1 cellular context compared by ENCODE assay signal in genomic region chr2:37231251-37232130, GRCh38.
TF ChIP-seq lines count a peak whose summit lies in the region.

Gene CEBPZ, minus strand, starts transcription at chr2:37231596. Its CDS starts 29 bp downstream, at chr2:37231567.
Gene NDUFAF7, plus strand, starts transcription at chr2:37231658. Its CDS starts 48 bp downstream, at chr2:37231706.

TF ChIP-seq in K562, 482 proteins besides CTCF, POLR2A, EP300 and RAD21 (continued from another document):
- TF ChIP-seq ZMIZ1 (IDR thresholded peaks at IDR 0.05; ENCODE audit: low read depth in 2 of 2, low read length in 2 of 2) (peak in 1 of 2 experiments; percentile 44; a peak in 2 of 4 replicates), ZNF134 (CRISPR knock-in tag; conservative IDR thresholded peaks at IDR 0.05) (no peak), ELF2 (CRISPR knock-in tag; IDR thresholded peaks at IDR 0.05) (peak; percentile 68; the same call in 1 of the 2 replicates), PHF20 (IDR thresholded peaks at IDR 0.05; ENCODE audit: partially characterized antibody) (peak; percentile 91), POLR2B (IDR thresholded peaks at IDR 0.05; ENCODE audit: low read depth, partially characterized antibody) (peak; percentile 93), SRF (CRISPR knock-in tag; IDR thresholded peaks at IDR 0.05) (0 out of 4 replicates have a peak, but pooled peaks of 1 of the 2 experiments have one; percentile 12), KLF13 (tag; IDR thresholded peaks at IDR 0.05; ENCODE audit: borderline replicate concordance, low read depth) (no peak), EWSR1 (IDR thresholded peaks at IDR 0.05; ENCODE audit: borderline replicate concordance, low read depth, partially characterized antibody) (no peak), ID3 (CRISPR knock-in tag; IDR thresholded peaks at IDR 0.05) (no peak), ID3 (tag; IDR thresholded peaks at IDR 0.05) (peak; percentile 14; the same call in 1 of the 2 replicates), ZNF561 (CRISPR knock-in tag; conservative IDR thresholded peaks at IDR 0.05) (no peak), ZNF76 (CRISPR knock-in tag; IDR thresholded peaks at IDR 0.05; ENCODE audit: borderline replicate concordance) (0 out of 2 replicates have a peak, but pooled peaks have one; percentile 25), CREB3L1 (IDR thresholded peaks at IDR 0.05; ENCODE audit: borderline replicate concordance, low read depth) (no peak), SIN3A (IDR thresholded peaks at IDR 0.05; ENCODE audit: borderline replicate concordance in 2 of 2, control insufficient read depth in 1 of 2, low read depth in 2 of 2, low read length in 2 of 2) (peak; percentile 82 to 90), TBP (optimal IDR thresholded peaks at IDR 0.05; ENCODE audit: low read depth, low read length) (peak; percentile 87), POLR2H (tag; IDR thresholded peaks at IDR 0.05; ENCODE audit: low read depth) (peak; percentile 79), ZNF511 (CRISPR knock-in tag; IDR thresholded peaks at IDR 0.05) (peak; percentile 23; the same call in 1 of the 2 replicates), FIP1L1 (IDR thresholded peaks at IDR 0.05; ENCODE audit: low read depth, low read length, poor library complexity, severe bottlenecking) (peak; percentile 49), ESRRA (IDR thresholded peaks at IDR 0.05; ENCODE audit: borderline replicate concordance, low read depth) (peak; percentile 37), EHMT2 (IDR thresholded peaks at IDR 0.05) (peak; percentile 67; the same call in 1 of the 2 replicates), ZNF395 (CRISPR knock-in tag; IDR thresholded peaks at IDR 0.05) (0 out of 2 replicates have a peak, but pooled peaks have one; percentile 45), ZBTB43 (CRISPR knock-in tag; IDR thresholded peaks at IDR 0.05) (0 out of 2 replicates have a peak, but pooled peaks have one; percentile 45), HDAC3 (IDR thresholded peaks at IDR 0.05; ENCODE audit: borderline replicate concordance, partially characterized antibody) (no peak), RUNX1 (IDR thresholded peaks at IDR 0.05; ENCODE audit: low read depth) (0 out of 2 replicates have a peak, but pooled peaks have one; percentile 41), CXXC5 (CRISPR knock-in tag; IDR thresholded peaks at IDR 0.05) (peak; percentile 65), DACH1 (IDR thresholded peaks at IDR 0.05; ENCODE audit: partially characterized antibody) (no peak), PML (IDR thresholded peaks at IDR 0.05; ENCODE audit: low read length) (peak; percentile 85), MAZ (CRISPR knock-in tag; conservative IDR thresholded peaks at IDR 0.05 in 1 of 2, IDR thresholded peaks at IDR 0.05 in 1 of 2) (peak in 1 of 2 experiments; percentile 71; a peak in 2 of 4 replicates), E2F6 (IDR thresholded peaks at IDR 0.05; ENCODE audit: borderline replicate concordance in 1 of 2, extremely low read depth in 1 of 2, insufficient read depth in 1 of 2, insufficient read length in 1 of 2, low read depth in 1 of 2, low read length in 1 of 2, poor library complexity in 1 of 2, severe bottlenecking in 1 of 2) (peak; percentile 39 to 58), HOXB6 (CRISPR knock-in tag; IDR thresholded peaks at IDR 0.05; ENCODE audit: borderline replicate concordance) (no peak), C11orf30 (IDR thresholded peaks at IDR 0.05; ENCODE audit: low read depth) (peak; percentile 82), ZNF232 (CRISPR knock-in tag; IDR thresholded peaks at IDR 0.05) (0 out of 2 replicates have a peak, but pooled peaks have one; percentile 84), HNRNPLL (IDR thresholded peaks at IDR 0.05; ENCODE audit: low read depth, low read length, poor library complexity, severe bottlenecking) (peak; percentile 82), HMG20B (CRISPR knock-in tag; IDR thresholded peaks at IDR 0.05) (no peak), ZNF407 (IDR thresholded peaks at IDR 0.05; ENCODE audit: low read depth) (no peak), NR0B1 (IDR thresholded peaks at IDR 0.05; ENCODE audit: partially characterized antibody) (no peak), FOXK1 (CRISPR knock-in tag; IDR thresholded peaks at IDR 0.05; ENCODE audit: borderline replicate concordance) (peak; percentile 46; the same call in 1 of the 2 replicates), GTF2F1 (IDR thresholded peaks at IDR 0.05; ENCODE audit: low read depth, low read length) (peak; percentile 78), MEF2A (IDR thresholded peaks at IDR 0.05; ENCODE audit: control insufficient read depth, low read depth, low read length) (no peak)
